Comparison of ENCODE assay signal across 8 cellular contexts in genomic region chr6:97186416-97186999, GRCh38.
DNase-seq lines count a peak whose midpoint lies in the region; ATAC-seq and TF ChIP-seq lines count a peak whose summit lies in the region.

No MANE protein-coding gene starts in this region.

- H3K9ac ChIP-seq in DND-41 (ENCODE audit: low read depth, low read length) (no peak overlapping the region), PC-3 (ENCODE audit: low read length) (no peak overlapping the region)

- POLR2A ChIA-PET in PC-3 (lab: Charles Lee; ENCODE audit: unreplicated experiment) = no interaction called here

- ATAC-seq in DND-41 (ENCODE audit: insufficient read depth, low read depth) = peak; percentile 97
- ATAC-seq in GM21381 (IDR thresholded peaks at IDR 0.05; ENCODE audit: unreplicated experiment) = peak; percentile 94
- ATAC-seq in PC-3 = peak; percentile 83
- no peak for ATAC-seq in omental fat pad (ENCODE audit: low FRiP score)

- CTCF ChIA-PET in PC-3 (lab: Charles Lee) = interaction anchor here (0.5 kb wide), 1 partner anchor 1264 kb away, joined by 3 read pairs; no protein-coding TSS in a partner anchor

- TF ChIP-seq CTCF in DND-41 (IDR thresholded peaks at IDR 0.05; ENCODE audit: borderline replicate concordance, extremely low read depth, low read length, poor library complexity, severe bottlenecking) = peak; percentile 92
- TF ChIP-seq CTCF in HL-60 (IDR thresholded peaks at IDR 0.05; ENCODE audit: insufficient read depth, low read length) = peak; percentile 77
- TF ChIP-seq CTCF in PC-3 (conservative IDR thresholded peaks at IDR 0.05; ENCODE audit: low read depth, low read length) = peak; percentile 83
- peak; percentile 93 for TF ChIP-seq CTCF in fibroblast of mammary gland (conservative IDR thresholded peaks at IDR 0.05; ENCODE audit: control insufficient read depth, insufficient read depth, low read depth, low read length)
- TF ChIP-seq CTCF in omental fat pad (IDR thresholded peaks at IDR 0.05) = no peak
- TF ChIP-seq CTCF in transverse colon (IDR thresholded peaks at IDR 0.05) = peak; percentile 62 to 83 (median 80)

- H4K20me1 ChIP-seq in DND-41 (ENCODE audit: insufficient read depth, low read length) = no peaks in the 10 kb centered on the region; the same call in 1 of the 2 replicates
- no peaks in the 10 kb centered on the region for H4K20me1 ChIP-seq in PC-3 (ENCODE audit: low read length)

- H3K27me3 ChIP-seq in DND-41 (ENCODE audit: insufficient read depth, low read length, poor library complexity) (no peaks in the 10 kb centered on the region), HL-60 (ENCODE audit: insufficient read depth, poor library complexity, severe bottlenecking) (no peaks in the 10 kb centered on the region), PC-3 (ENCODE audit: low read length) (no peaks in the 10 kb centered on the region), transverse colon (no peaks in the 10 kb centered on the region)

- H3F3A ChIP-seq in PC-3 (ENCODE audit: low read length, unreplicated experiment) = no peaks in the 10 kb centered on the region

- H3K4me1 ChIP-seq in DND-41 (ENCODE audit: insufficient read depth, low read length) = no peaks in the 10 kb centered on the region
- no peaks in the 10 kb centered on the region for H3K4me1 ChIP-seq in PC-3 (ENCODE audit: insufficient read depth, low read length)
- no peaks in the 10 kb centered on the region for H3K4me1 ChIP-seq in transverse colon

- no peak overlapping the region for H2AFZ ChIP-seq in DND-41 (ENCODE audit: low read depth, low read length)
- H2AFZ ChIP-seq in PC-3 (ENCODE audit: low read length) = no peak overlapping the region

- TF ChIP-seq POLR2A in transverse colon (IDR thresholded peaks at IDR 0.05) = no peak

- DNase-seq in DND-41 (peak; percentile 75), HL-60 (ENCODE audit: low read depth in 1 of 2, low spot score in 1 of 2) (peak; percentile 16 to 62), PC-3 (peak; percentile 62), fibroblast of mammary gland (ENCODE audit: low read depth) (peak; percentile 65), omental fat pad (ENCODE audit: low spot score) (peak; percentile 45), transverse colon (peak; percentile 67)
- DNase-seq in activated T-cell treated with anti-CD3 and anti-CD28 coated beads, Interleukin-2, amount 50 U/mL, for 1 hour = peak; percentile 50

- H3K4me3 ChIP-seq in DND-41 (ENCODE audit: low read depth in 1 of 2, low read length in 2 of 2) (no peak overlapping the region), HL-60 (replicated peaks; ENCODE audit: insufficient read depth, low read length) (no peak overlapping the region), PC-3 (ENCODE audit: low read length) (no peak overlapping the region), fibroblast of mammary gland (ENCODE audit: control insufficient read depth, low read depth, low read length) (no peak overlapping the region), transverse colon (no peak overlapping the region)

- H3K36me3 ChIP-seq in DND-41 (ENCODE audit: insufficient read depth, low read length) (peaks cover 36% of the 10 kb centered on the region), PC-3 (ENCODE audit: low read depth, low read length) (no peaks in the 10 kb centered on the region), transverse colon (no peaks in the 10 kb centered on the region)

- WGBS in transverse colon (ENCODE audit: low coverage in 1 of 2), 2 donors = 26% methylated on average over 3 of the region's 3 CpGs

- H3K9me3 ChIP-seq in DND-41 (ENCODE audit: insufficient read depth, low read length, severe bottlenecking) = no peaks in the 10 kb centered on the region
- H3K9me3 ChIP-seq in PC-3 (ENCODE audit: low read length) = no peaks in the 10 kb centered on the region
- H3K9me3 ChIP-seq in transverse colon = no peaks in the 10 kb centered on the region

- H3K79me2 ChIP-seq in DND-41 (ENCODE audit: insufficient read depth, low read length) = peaks cover 3% of the 10 kb centered on the region; the same call in 1 of the 2 replicates
- no peaks in the 10 kb centered on the region for H3K79me2 ChIP-seq in PC-3 (ENCODE audit: low read length)

- H3K27ac ChIP-seq in DND-41 (ENCODE audit: low read length) = no peak overlapping the region
- no peak overlapping the region for H3K27ac ChIP-seq in HL-60 (replicated peaks)
- no peak overlapping the region for H3K27ac ChIP-seq in PC-3 (ENCODE audit: low read length)
- no peak overlapping the region for H3K27ac ChIP-seq in transverse colon

- H3K9me2 ChIP-seq in PC-3 (replicated peaks; ENCODE audit: low read length) = no peaks in the 10 kb centered on the region

- H3K4me2 ChIP-seq in DND-41 (ENCODE audit: insufficient read depth, low read length) (no peak overlapping the region), PC-3 (ENCODE audit: low read length) (no peak overlapping the region)

- in situ Hi-C loops in transverse colon (cut with MboI; ENCODE audit: low pct_ligation_motif_present in 1 of 4, low pct_unique_long_range_greater_than_20kb in 1 of 4, low sequenced_read_pairs in 3 of 4) = loop anchor here in 3 of 4 donors (5.0 to 10.0 kb wide), 2 partner anchors 206 to 208 kb away; no protein-coding TSS in a partner anchor

- BruUV-seq in PC-3 (replicated peaks; lab: Mats Ljungman, UMichigan) = no TSS peak

- TF ChIP-seq EP300 in transverse colon (IDR thresholded peaks at IDR 0.05; ENCODE audit: low read depth) = no peak

- intact Hi-C loops in PC-3 (cut with micrococcal nuclease) (loop anchor here (1.0 kb wide), 2 partner anchors 118 to 208 kb away; no protein-coding TSS in a partner anchor), transverse colon (cut with DNase I; ENCODE audit: low total_unique reads) (no loop called here)

Comparison
In these comparisons a context has a peak if more than half of its experiments do, and no peak if none do; other contexts are left out.
1. CTCF ChIP-seq: peak in DND-41 (single experiment), HL-60 (single experiment), PC-3 (single experiment), fibroblast of mammary gland (single experiment) and transverse colon (5 of 5); none in omental fat pad (0 of 3).
2. Peak in every context shown above with its lines, with median percentiles within 50 percentile points of each other: DNase-seq.